Comparison of ENCODE assay signal across 1 cellular context in genomic region chr5:61371474-61371873, GRCh38.
TF ChIP-seq lines count a peak whose summit lies in the region.

No MANE protein-coding gene starts in this region.

TF ChIP-seq in HEK293, 187 proteins besides CTCF, POLR2A, EP300 and RAD21 (continued from another document):
- TF ChIP-seq, protein P1, sequence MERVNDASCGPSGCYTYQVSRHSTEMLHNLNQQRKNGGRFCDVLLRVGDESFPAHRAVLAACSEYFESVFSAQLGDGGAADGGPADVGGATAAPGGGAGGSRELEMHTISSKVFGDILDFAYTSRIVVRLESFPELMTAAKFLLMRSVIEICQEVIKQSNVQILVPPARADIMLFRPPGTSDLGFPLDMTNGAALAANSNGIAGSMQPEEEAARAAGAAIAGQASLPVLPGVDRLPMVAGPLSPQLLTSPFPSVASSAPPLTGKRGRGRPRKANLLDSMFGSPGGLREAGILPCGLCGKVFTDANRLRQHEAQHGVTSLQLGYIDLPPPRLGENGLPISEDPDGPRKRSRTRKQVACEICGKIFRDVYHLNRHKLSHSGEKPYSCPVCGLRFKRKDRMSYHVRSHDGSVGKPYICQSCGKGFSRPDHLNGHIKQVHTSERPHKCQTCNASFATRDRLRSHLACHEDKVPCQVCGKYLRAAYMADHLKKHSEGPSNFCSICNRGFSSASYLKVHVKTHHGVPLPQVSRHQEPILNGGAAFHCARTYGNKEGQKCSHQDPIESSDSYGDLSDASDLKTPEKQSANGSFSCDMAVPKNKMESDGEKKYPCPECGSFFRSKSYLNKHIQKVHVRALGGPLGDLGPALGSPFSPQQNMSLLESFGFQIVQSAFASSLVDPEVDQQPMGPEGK (tag by site-specific recombination; IDR thresholded peaks at IDR 0.05), result no peak
- TF ChIP-seq TCF7L2 (IDR thresholded peaks at IDR 0.05; ENCODE audit: borderline replicate concordance, low read depth, low read length) (no peak), ZNF530 (tag by site-specific recombination; IDR thresholded peaks at IDR 0.05; ENCODE audit: low read depth) (no peak), IKZF3 (tag by site-specific recombination; IDR thresholded peaks at IDR 0.05) (no peak)
